ENCODE assay signal across 2 cellular contexts in genomic region chr12:47803196-47803875, GRCh38.
TF ChIP-seq lines count a peak whose summit lies in the region.

No MANE protein-coding gene starts in this region.

TF ChIP-seq in IMR-90, 13 proteins besides CTCF, POLR2A, EP300 and RAD21:
- TF ChIP-seq MXI1 (IDR thresholded peaks at IDR 0.05; ENCODE audit: borderline replicate concordance, low read depth, low read length) = no peak
- TF ChIP-seq BHLHE40 (IDR thresholded peaks at IDR 0.05; ENCODE audit: low read depth, low read length) = no peak
- no peak for TF ChIP-seq RFX5 (IDR thresholded peaks at IDR 0.05; ENCODE audit: low read depth, low read length)
- no peak for TF ChIP-seq NFE2L2 (IDR thresholded peaks at IDR 0.05; ENCODE audit: low read depth, low read length)
- TF ChIP-seq FOS (IDR thresholded peaks at IDR 0.05; ENCODE audit: low read depth, low read length) = no peak
- TF ChIP-seq MAFK (IDR thresholded peaks at IDR 0.05; ENCODE audit: low read depth, low read length) = no peak
- TF ChIP-seq RCOR1 (IDR thresholded peaks at IDR 0.05; ENCODE audit: insufficient replicate concordance, low read length) = no peak
- no peak for TF ChIP-seq USF2 (IDR thresholded peaks at IDR 0.05; ENCODE audit: low read depth, low read length)
- no peak for TF ChIP-seq MAZ (IDR thresholded peaks at IDR 0.05; ENCODE audit: borderline replicate concordance, low read depth, low read length)

TF ChIP-seq in endothelial cell of umbilical vein, 7 proteins besides CTCF, POLR2A, EP300 and RAD21:
- no peak for TF ChIP-seq MYC (IDR thresholded peaks at IDR 0.05; ENCODE audit: low read depth, low read length)
- TF ChIP-seq GATA2 (IDR thresholded peaks at IDR 0.05; ENCODE audit: insufficient read depth, insufficient read length, low read depth, low read length) = no peak
TF ChIP-seq in endothelial cell of umbilical vein: peak in this region for 0.
